Comparison of ENCODE assay signal across 16 cellular contexts in the genomic region with DNA sequence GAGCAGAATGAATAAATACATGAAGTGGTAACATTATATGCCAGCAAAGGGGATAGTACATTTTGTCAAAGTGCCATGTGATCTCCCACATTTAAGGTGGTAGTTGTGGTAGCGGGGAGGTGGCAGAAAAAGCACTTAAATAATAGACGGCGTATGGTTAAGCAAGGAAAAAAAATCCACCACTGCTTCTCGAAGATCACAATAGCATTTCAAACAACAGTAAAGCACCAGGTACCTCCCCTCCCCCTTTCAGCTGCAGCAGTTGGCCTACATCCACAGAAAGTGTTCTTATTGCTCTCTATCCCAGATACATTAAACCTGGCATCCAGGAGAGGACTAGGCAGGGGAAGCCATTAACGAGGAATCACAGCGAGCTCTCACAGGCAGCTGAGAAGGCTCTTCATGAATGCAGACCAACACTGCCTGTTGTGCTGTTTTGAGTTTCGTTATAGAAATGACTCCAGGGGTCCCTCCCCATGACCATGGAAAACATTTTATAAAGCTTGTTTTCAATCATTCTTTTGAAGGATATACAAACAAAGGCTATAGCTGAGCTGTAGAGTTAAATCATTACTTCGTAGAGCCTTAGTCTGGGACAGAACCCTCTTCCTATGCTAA. TPM values are rescaled to one million over a fixed set of nuclear protein-coding genes. Genes with fewer than 3 reads are reported as not detected.
DNase-seq lines count a peak whose midpoint lies in the region; ATAC-seq and TF ChIP-seq lines count a peak whose summit lies in the region.
"Had no signal": no experiment of that assay in that cellular context is flagged by ENCODE, and none has a peak within 500 bp of the region (broad histone marks: within the 10 kb centered on the region; RNA-seq: fewer than 3 reads in every experiment).

No MANE protein-coding gene starts in this region.

- H3K9ac ChIP-seq in iPS-20b (ENCODE audit: low read depth, low read length): peak overlapping the region; percentile 2; the same call in 1 of the 2 replicates

- H3K4me3 ChIP-seq in GM23338: 0 out of 2 replicates have a peak overlapping the region, but pooled peaks have one; percentile 5
- peak overlapping the region; percentile 7; the same call in 1 of the 2 replicates for H3K4me3 ChIP-seq in iPS-20b (ENCODE audit: low read length)
- H3K4me3 ChIP-seq: heart left ventricle, skin epidermis, tibial artery had no signal

- H3K4me3 Mint-ChIP-seq in GM23338: no peak overlapping the region

- no peaks in the 10 kb centered on the region for H3K9me3 Mint-ChIP-seq in GM23338

- H4K20me1 ChIP-seq in GM23338 (replicated peaks; ENCODE audit: insufficient read depth): no peaks in the 10 kb centered on the region

- H3K27me3 ChIP-seq in GM23338 (ENCODE audit: insufficient read depth) (no peaks in the 10 kb centered on the region), iPS-20b (ENCODE audit: insufficient read depth, low read length) (no peaks in the 10 kb centered on the region)
- H3K27me3 ChIP-seq: heart left ventricle, tibial artery had no signal

- H3K27ac ChIP-seq in GM23338 (ENCODE audit: low read depth) (peak overlapping the region; percentile 61; the same call in 1 of the 2 replicates), iPS-20b (ENCODE audit: low read length) (peak overlapping the region; percentile 19)
- H3K27ac ChIP-seq: 22Rv1, epithelial cell of prostate, heart left ventricle, skin epidermis, tibial artery, WERI-Rb-1 had no signal

- H3K27ac Mint-ChIP-seq in GM23338: peak overlapping the region; percentile 95

- H3K4me1 Mint-ChIP-seq in GM23338: peaks cover 86% of the 10 kb centered on the region

- H3K36me3 ChIP-seq in GM23338 (ENCODE audit: insufficient read depth) (no peaks in the 10 kb centered on the region), iPS-20b (ENCODE audit: insufficient read depth, low read depth, low read length) (no peaks in the 10 kb centered on the region)
- H3K36me3 ChIP-seq: tibial artery had no signal

- no peaks in the 10 kb centered on the region for H3F3A ChIP-seq in GM23338 (replicated peaks; ENCODE audit: low read depth)

- ATAC-seq in GM23338: peak; percentile 37
- ATAC-seq: left colon had no signal

- H2AFZ ChIP-seq in GM23338: no peak overlapping the region

- H3K9me2 ChIP-seq in GM23338 (ENCODE audit: insufficient read depth): no peaks in the 10 kb centered on the region

- no peak for TF ChIP-seq CTCF in GM23338 (conservative IDR thresholded peaks at IDR 0.05; ENCODE audit: low read depth in 2 of 2)

- H3K4me1 ChIP-seq in GM23338 (ENCODE audit: insufficient read depth): peaks cover 77% of the 10 kb centered on the region
- peaks cover 64% of the 10 kb centered on the region for H3K4me1 ChIP-seq in iPS-20b (ENCODE audit: insufficient read depth, low read length)
- H3K4me1 ChIP-seq: tibial artery had no signal

- no peaks in the 10 kb centered on the region for H3K9me3 ChIP-seq in iPS-20b (ENCODE audit: insufficient read depth, low read depth, low read length)
- H3K9me3 ChIP-seq: heart left ventricle, tibial artery had no signal

- H3K4me2 ChIP-seq in GM23338: peak overlapping the region; percentile 61; the same call in 1 of the 2 replicates

- no peaks in the 10 kb centered on the region for H3K36me3 Mint-ChIP-seq in GM23338 (ENCODE audit: low read depth)

- H3K79me2 ChIP-seq in GM23338 (replicated peaks; ENCODE audit: insufficient read depth): peaks cover 97% of the 10 kb centered on the region

- peaks cover 10% of the 10 kb centered on the region for H3K27me3 Mint-ChIP-seq in GM23338 (ENCODE audit: insufficient read depth, low read depth, poor library complexity)

- DNase-seq in DMS53 (lab: John Stamatoyannopoulos, UW): peak; percentile 3
- DNase-seq in DMS53 treated with DMSO at 0.1 percent for 48 hours (lab: John Stamatoyannopoulos, UW; ENCODE audit: unreplicated experiment): no peak
- peak; percentile 38 for DNase-seq in GM23338 (ENCODE audit: low spot score)
- peak; percentile 60 for DNase-seq in NCI-H69 (lab: John Stamatoyannopoulos, UW)
- DNase-seq in NCI-H526 (lab: John Stamatoyannopoulos, UW): no peak
- DNase-seq in mucosa of gallbladder (ENCODE audit: low spot score): no peak
- DNase-seq in ecto neural progenitor cell (ENCODE audit: low spot score): no peak
- DNase-seq: activated effector memory CD4-positive, alpha-beta T cell treated with Interleukin-2 at 50 U/mL for 16 hours; heart left ventricle; left colon; tibial artery; WERI-Rb-1 had no signal

TF ChIP-seq in GM23338, 12 proteins besides CTCF, POLR2A, EP300 and RAD21:
- TF ChIP-seq ZNF331 (CRISPR knock-in tag; IDR thresholded peaks at IDR 0.05; ENCODE audit: low read depth) (no peak), EZH2 (IDR thresholded peaks at IDR 0.05; ENCODE audit: low read depth, unreplicated experiment) (no peak), NANOG (IDR thresholded peaks at IDR 0.05; ENCODE audit: borderline replicate concordance) (no peak), EZH2phosphoT487 (IDR thresholded peaks at IDR 0.05; ENCODE audit: unreplicated experiment) (no peak)
- TF ChIP-seq, protein P1, sequence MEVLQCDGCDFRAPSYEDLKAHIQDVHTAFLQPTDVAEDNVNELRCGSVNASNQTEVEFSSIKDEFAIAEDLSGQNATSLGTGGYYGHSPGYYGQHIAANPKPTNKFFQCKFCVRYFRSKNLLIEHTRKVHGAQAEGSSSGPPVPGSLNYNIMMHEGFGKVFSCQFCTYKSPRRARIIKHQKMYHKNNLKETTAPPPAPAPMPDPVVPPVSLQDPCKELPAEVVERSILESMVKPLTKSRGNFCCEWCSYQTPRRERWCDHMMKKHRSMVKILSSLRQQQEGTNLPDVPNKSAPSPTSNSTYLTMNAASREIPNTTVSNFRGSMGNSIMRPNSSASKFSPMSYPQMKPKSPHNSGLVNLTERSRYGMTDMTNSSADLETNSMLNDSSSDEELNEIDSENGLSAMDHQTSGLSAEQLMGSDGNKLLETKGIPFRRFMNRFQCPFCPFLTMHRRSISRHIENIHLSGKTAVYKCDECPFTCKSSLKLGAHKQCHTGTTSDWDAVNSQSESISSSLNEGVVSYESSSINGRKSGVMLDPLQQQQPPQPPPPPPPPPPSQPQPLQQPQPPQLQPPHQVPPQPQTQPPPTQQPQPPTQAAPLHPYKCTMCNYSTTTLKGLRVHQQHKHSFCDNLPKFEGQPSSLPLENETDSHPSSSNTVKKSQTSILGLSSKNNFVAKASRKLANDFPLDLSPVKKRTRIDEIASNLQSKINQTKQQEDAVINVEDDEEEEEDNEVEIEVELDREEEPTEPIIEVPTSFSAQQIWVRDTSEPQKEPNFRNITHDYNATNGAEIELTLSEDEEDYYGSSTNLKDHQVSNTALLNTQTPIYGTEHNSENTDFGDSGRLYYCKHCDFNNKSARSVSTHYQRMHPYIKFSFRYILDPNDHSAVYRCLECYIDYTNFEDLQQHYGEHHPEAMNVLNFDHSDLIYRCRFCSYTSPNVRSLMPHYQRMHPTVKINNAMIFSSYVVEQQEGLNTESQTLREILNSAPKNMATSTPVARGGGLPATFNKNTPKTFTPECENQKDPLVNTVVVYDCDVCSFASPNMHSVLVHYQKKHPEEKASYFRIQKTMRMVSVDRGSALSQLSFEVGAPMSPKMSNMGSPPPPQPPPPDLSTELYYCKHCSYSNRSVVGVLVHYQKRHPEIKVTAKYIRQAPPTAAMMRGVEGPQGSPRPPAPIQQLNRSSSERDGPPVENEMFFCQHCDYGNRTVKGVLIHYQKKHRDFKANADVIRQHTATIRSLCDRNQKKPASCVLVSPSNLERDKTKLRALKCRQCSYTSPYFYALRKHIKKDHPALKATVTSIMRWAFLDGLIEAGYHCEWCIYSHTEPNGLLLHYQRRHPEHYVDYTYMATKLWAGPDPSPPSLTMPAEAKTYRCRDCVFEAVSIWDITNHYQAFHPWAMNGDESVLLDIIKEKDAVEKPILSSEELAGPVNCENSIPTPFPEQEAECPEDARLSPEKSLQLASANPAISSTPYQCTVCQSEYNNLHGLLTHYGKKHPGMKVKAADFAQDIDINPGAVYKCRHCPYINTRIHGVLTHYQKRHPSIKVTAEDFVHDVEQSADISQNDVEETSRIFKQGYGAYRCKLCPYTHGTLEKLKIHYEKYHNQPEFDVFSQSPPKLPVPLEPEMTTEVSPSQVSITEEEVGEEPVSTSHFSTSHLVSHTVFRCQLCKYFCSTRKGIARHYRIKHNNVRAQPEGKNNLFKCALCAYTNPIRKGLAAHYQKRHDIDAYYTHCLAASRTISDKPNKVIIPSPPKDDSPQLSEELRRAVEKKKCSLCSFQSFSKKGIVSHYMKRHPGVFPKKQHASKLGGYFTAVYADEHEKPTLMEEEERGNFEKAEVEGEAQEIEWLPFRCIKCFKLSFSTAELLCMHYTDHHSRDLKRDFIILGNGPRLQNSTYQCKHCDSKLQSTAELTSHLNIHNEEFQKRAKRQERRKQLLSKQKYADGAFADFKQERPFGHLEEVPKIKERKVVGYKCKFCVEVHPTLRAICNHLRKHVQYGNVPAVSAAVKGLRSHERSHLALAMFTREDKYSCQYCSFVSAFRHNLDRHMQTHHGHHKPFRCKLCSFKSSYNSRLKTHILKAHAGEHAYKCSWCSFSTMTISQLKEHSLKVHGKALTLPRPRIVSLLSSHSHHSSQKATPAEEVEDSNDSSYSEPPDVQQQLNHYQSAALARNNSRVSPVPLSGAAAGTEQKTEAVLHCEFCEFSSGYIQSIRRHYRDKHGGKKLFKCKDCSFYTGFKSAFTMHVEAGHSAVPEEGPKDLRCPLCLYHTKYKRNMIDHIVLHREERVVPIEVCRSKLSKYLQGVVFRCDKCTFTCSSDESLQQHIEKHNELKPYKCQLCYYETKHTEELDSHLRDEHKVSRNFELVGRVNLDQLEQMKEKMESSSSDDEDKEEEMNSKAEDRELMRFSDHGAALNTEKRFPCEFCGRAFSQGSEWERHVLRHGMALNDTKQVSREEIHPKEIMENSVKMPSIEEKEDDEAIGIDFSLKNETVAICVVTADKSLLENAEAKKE (CRISPR knock-in tag; IDR thresholded peaks at IDR 0.05): no peak
- TF ChIP-seq, protein P2, sequence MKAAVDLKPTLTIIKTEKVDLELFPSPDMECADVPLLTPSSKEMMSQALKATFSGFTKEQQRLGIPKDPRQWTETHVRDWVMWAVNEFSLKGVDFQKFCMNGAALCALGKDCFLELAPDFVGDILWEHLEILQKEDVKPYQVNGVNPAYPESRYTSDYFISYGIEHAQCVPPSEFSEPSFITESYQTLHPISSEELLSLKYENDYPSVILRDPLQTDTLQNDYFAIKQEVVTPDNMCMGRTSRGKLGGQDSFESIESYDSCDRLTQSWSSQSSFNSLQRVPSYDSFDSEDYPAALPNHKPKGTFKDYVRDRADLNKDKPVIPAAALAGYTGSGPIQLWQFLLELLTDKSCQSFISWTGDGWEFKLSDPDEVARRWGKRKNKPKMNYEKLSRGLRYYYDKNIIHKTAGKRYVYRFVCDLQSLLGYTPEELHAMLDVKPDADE (IDR thresholded peaks at IDR 0.05): no peak

RNA-seq across cellular contexts. Expression of a gene that starts 11.8 kb away (rescaled TPM):
- total RNA-seq in GM23338 (2014; rRNA removed; shearing (Covaris generic)): 70.8 and 143 TPM in 2 replicates
- 46.8 and 54.9 TPM in 2 replicates for polyA plus RNA-seq in GM23338 (2016; fragmentation: Nextera tagmentation; extraction: Ambion mirVana)
- total RNA-seq in mucosa of gallbladder: 75.0 TPM

Comparison
In these comparisons a context has a peak if more than half of its experiments do, and no peak if none do; other contexts are left out.
1. DNase-seq: peak in DMS53 (single experiment), GM23338 (single experiment) and NCI-H69 (single experiment); none in DMS53 treated with DMSO at 0.1 percent for 48 hours (single experiment), NCI-H526 (0 of 2), mucosa of gallbladder (single experiment) and ecto neural progenitor cell (single experiment).